Comparison of ENCODE assay signal across 9 cellular contexts in genomic region chr15:45795487-45796069, GRCh38.
DNase-seq lines count a peak whose midpoint lies in the region; ATAC-seq, FAIRE-seq and TF ChIP-seq lines count a peak whose summit lies in the region.
"Had no signal": no experiment of that assay in that cellular context is flagged by ENCODE, and none has a peak within 500 bp of the region (broad histone marks: within the 10 kb centered on the region; RNA-seq: fewer than 3 reads in every experiment).

No MANE protein-coding gene starts in this region.

- H3K27ac Mint-ChIP-seq in activated CD8-positive, alpha-beta memory T cell treated with anti-CD3 and anti-CD28 coated beads, Interleukin-2, amount 10 ng/mL, durations not matched to agents 7 days and 5 days: no peak overlapping the region
- H3K27ac Mint-ChIP-seq: activated naive CD4-positive, alpha-beta T cell treated with anti-CD3 and anti-CD28 coated beads, Interleukin-2, amount 50 U/mL, for 24 hours had no signal

- DNase-seq in activated CD8-positive, alpha-beta memory T cell treated with anti-CD3 and anti-CD28 coated beads, Interleukin-2, amount 10 ng/mL, durations not matched to agents 7 days and 5 days: peak; percentile 41
- no peak for DNase-seq in activated CD8-positive, alpha-beta memory T cell treated with anti-CD3 and anti-CD28 coated beads, Interleukin-2, amount 50 U/mL, for 48 hours
- DNase-seq in Peyer's patch (peak in 1 of 3 donors; percentile 59), esophagus squamous epithelium (lab: John Stamatoyannopoulos, UW) (no peak), pancreas (peak in 3 of 6 donors; percentile 35 to 57 (median 45))
- no peak for DNase-seq in activated CD8-positive, alpha-beta memory T cell treated with anti-CD3 and anti-CD28 coated beads for 24 hours

- peak; percentile 84 for TF ChIP-seq CTCF in Loucy (conservative IDR thresholded peaks at IDR 0.05; ENCODE audit: low read length)
- peak in 4 of 6 experiments; percentile 30 to 77 (median 74) for TF ChIP-seq CTCF in Peyer's patch (IDR thresholded peaks at IDR 0.05)
- peak in 5 of 6 experiments; percentile 39 to 70 (median 46) for TF ChIP-seq CTCF in esophagus squamous epithelium (IDR thresholded peaks at IDR 0.05)
- peak; percentile 9 to 53 (median 36) for TF ChIP-seq CTCF in pancreas (IDR thresholded peaks at IDR 0.05)

- WGBS in esophagus squamous epithelium, 2 donors: 9 to 15% methylated on average over 3 of the region's 3 CpGs
- 4 to 5% methylated on average over 3 of the region's 3 CpGs for WGBS in pancreas, 2 donors

- FAIRE-seq in pancreas (lab: Jason Lieb, UNC): peak; percentile 23

- intact Hi-C loops in esophagus squamous epithelium (cut with DNase I) (loop anchor here (10.0 kb wide), 1 partner anchor 81 kb away; no protein-coding TSS in a partner anchor), pancreas (cut with DNase I) (no loop called here)

- no peaks in the 10 kb centered on the region for H3K4me1 Mint-ChIP-seq in activated CD8-positive, alpha-beta memory T cell treated with anti-CD3 and anti-CD28 coated beads, Interleukin-2, amount 10 ng/mL, durations not matched to agents 7 days and 5 days
- H3K4me1 Mint-ChIP-seq: activated naive CD4-positive, alpha-beta T cell treated with anti-CD3 and anti-CD28 coated beads, Interleukin-2, amount 50 U/mL, for 24 hours had no signal

- TF ChIP-seq POLR2A in Peyer's patch (IDR thresholded peaks at IDR 0.05): no peak
- no peak for TF ChIP-seq POLR2A in esophagus squamous epithelium (IDR thresholded peaks at IDR 0.05)

- no peaks in the 10 kb centered on the region for H3F3A ChIP-seq in Loucy (ENCODE audit: low read depth)

- H3K27ac ChIP-seq in Peyer's patch: no peak overlapping the region
- H3K27ac ChIP-seq in esophagus squamous epithelium: no peak overlapping the region
- no peak overlapping the region for H3K27ac ChIP-seq in pancreas

- H3K27me3 ChIP-seq in Loucy (ENCODE audit: insufficient read depth, low read length, poor library complexity, severe bottlenecking) (no peaks in the 10 kb centered on the region), Peyer's patch (no peaks in the 10 kb centered on the region), esophagus squamous epithelium (peaks cover 0 to 30% (median 0%) of the 10 kb centered on the region in 4 donors), pancreas (no peaks in the 10 kb centered on the region)

- H3K4me3 ChIP-seq in Loucy (ENCODE audit: low read length, poor library complexity, severe bottlenecking) (no peak overlapping the region), Peyer's patch (no peak overlapping the region), esophagus squamous epithelium (no peak overlapping the region), pancreas (no peak overlapping the region)

- no peaks in the 10 kb centered on the region for H3K36me3 Mint-ChIP-seq in activated CD8-positive, alpha-beta memory T cell treated with anti-CD3 and anti-CD28 coated beads, Interleukin-2, amount 10 ng/mL, durations not matched to agents 7 days and 5 days
- H3K36me3 Mint-ChIP-seq: activated naive CD4-positive, alpha-beta T cell treated with anti-CD3 and anti-CD28 coated beads, Interleukin-2, amount 50 U/mL, for 24 hours had no signal

- no peak overlapping the region for H2AFZ ChIP-seq in Loucy (ENCODE audit: low read length)

- H3K4me1 ChIP-seq in Loucy (ENCODE audit: insufficient read depth, low read length, poor library complexity, severe bottlenecking): no peaks in the 10 kb centered on the region
- H3K4me1 ChIP-seq in Peyer's patch: no peaks in the 10 kb centered on the region
- no peaks in the 10 kb centered on the region for H3K4me1 ChIP-seq in esophagus squamous epithelium
- no peaks in the 10 kb centered on the region for H3K4me1 ChIP-seq in pancreas

- ATAC-seq in activated CD8-positive, alpha-beta memory T cell treated with anti-CD3 and anti-CD28 coated beads, Interleukin-2, amount 10 ng/mL, durations not matched to agents 7 days and 5 days: no peak
- peak; percentile 78 to 96 (median 93) for ATAC-seq in pancreas
- ATAC-seq in HG03097 (IDR thresholded peaks at IDR 0.05; ENCODE audit: low FRiP score, unreplicated experiment): no peak

- no peaks in the 10 kb centered on the region for H4K20me1 ChIP-seq in Loucy (ENCODE audit: insufficient read depth, low read length, poor library complexity, severe bottlenecking)

- no peaks in the 10 kb centered on the region for H3K9me3 ChIP-seq in Loucy (ENCODE audit: insufficient read depth, low read depth, low read length)
- H3K9me3 ChIP-seq in Peyer's patch: no peaks in the 10 kb centered on the region
- no peaks in the 10 kb centered on the region for H3K9me3 ChIP-seq in esophagus squamous epithelium
- no peaks in the 10 kb centered on the region for H3K9me3 ChIP-seq in pancreas

- H3K9me3 Mint-ChIP-seq in activated CD8-positive, alpha-beta memory T cell treated with anti-CD3 and anti-CD28 coated beads, Interleukin-2, amount 10 ng/mL, durations not matched to agents 7 days and 5 days (ENCODE audit: low read depth): no peaks in the 10 kb centered on the region
- H3K9me3 Mint-ChIP-seq: activated naive CD4-positive, alpha-beta T cell treated with anti-CD3 and anti-CD28 coated beads, Interleukin-2, amount 50 U/mL, for 24 hours had no signal

- H3K9me2 ChIP-seq in Loucy (replicated peaks; ENCODE audit: low read depth, low read length): no peaks in the 10 kb centered on the region

- H3K4me2 ChIP-seq in Loucy (ENCODE audit: low read depth, low read length, poor library complexity, severe bottlenecking): no peak overlapping the region

- no peak overlapping the region for H3K4me3 Mint-ChIP-seq in activated CD8-positive, alpha-beta memory T cell treated with anti-CD3 and anti-CD28 coated beads, Interleukin-2, amount 10 ng/mL, durations not matched to agents 7 days and 5 days
- H3K4me3 Mint-ChIP-seq: activated naive CD4-positive, alpha-beta T cell treated with anti-CD3 and anti-CD28 coated beads, Interleukin-2, amount 50 U/mL, for 24 hours had no signal

- H3K79me2 ChIP-seq in Loucy (ENCODE audit: insufficient read depth, low read length): no peaks in the 10 kb centered on the region

- H3K9ac ChIP-seq in Loucy (ENCODE audit: low read depth, low read length, poor library complexity, severe bottlenecking): no peak overlapping the region

- H3K27me3 Mint-ChIP-seq in activated CD8-positive, alpha-beta memory T cell treated with anti-CD3 and anti-CD28 coated beads, Interleukin-2, amount 10 ng/mL, durations not matched to agents 7 days and 5 days: peaks cover 11% of the 10 kb centered on the region

- CTCF ChIA-PET in activated CD8-positive, alpha-beta memory T cell treated with anti-CD3 and anti-CD28 coated beads, Interleukin-2, amount 10 ng/mL, durations not matched to agents 7 days and 5 days (lab: Charles Lee): interaction anchor here (0.9 to 1.5 kb wide), 2 partner anchors 10 to 90 kb away, joined by 3 to 5 read pairs; no protein-coding TSS in a partner anchor

- H3K36me3 ChIP-seq in Loucy (ENCODE audit: insufficient read depth, low read length): no peaks in the 10 kb centered on the region
- no peaks in the 10 kb centered on the region for H3K36me3 ChIP-seq in Peyer's patch
- no peaks in the 10 kb centered on the region for H3K36me3 ChIP-seq in esophagus squamous epithelium
- no peaks in the 10 kb centered on the region for H3K36me3 ChIP-seq in pancreas

Comparison
In these comparisons a context has a peak if more than half of its experiments do, and no peak if none do; other contexts are left out.
1. ATAC-seq: peak in pancreas (4 of 4); none in activated CD8-positive, alpha-beta memory T cell treated with anti-CD3 and anti-CD28 coated beads, Interleukin-2, amount 10 ng/mL, durations not matched to agents 7 days and 5 days (single experiment) and HG03097 (single experiment).
2. Peak in every context shown above with its lines, with median percentiles within 50 percentile points of each other: CTCF ChIP-seq.